ENCODE assay signal across 14 cellular contexts in the genomic region with DNA sequence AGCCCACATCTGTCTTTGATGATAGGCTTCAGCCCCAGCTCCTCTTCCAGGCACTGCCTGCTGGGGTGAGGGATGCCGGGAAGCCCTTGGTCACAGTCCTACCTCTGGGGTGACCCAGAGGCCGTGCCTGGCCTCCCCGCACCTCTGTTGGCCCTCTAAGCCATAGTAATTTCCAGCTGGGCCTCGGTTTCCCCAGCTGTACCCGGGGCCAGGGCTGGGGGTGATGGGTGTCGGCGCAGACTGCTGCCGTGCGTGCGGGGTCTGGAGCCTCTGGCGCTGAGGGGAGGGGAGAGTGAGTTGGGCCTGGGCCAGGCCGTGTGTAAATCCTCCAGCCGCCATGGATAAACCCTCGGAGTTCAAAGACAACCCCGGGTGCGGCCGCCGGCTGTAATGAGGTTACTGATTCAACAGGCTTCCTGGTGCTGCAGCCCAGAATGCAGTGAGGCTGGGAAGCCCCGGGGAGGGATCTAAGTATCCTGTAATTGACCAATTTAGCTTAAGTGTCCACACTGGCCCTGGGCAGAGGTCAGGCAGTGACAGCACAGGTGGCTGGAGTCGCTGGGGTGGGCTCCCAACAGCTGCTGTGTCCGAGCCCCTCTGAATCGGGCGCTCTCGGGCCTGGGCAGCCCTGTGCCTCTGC. TPM values are rescaled to one million over a fixed set of nuclear protein-coding genes. Genes with fewer than 3 reads are reported as not detected.
DNase-seq lines count a peak whose midpoint lies in the region; ATAC-seq, FAIRE-seq and TF ChIP-seq lines count a peak whose summit lies in the region.
"Had no signal": no experiment of that assay in that cellular context is flagged by ENCODE, and none has a peak within 500 bp of the region (broad histone marks: within the 10 kb centered on the region; RNA-seq: fewer than 3 reads in every experiment).

No MANE protein-coding gene starts in this region.

- peaks cover 38% of the 10 kb centered on the region for H3K4me1 Mint-ChIP-seq in stimulated activated effector memory CD8-positive, alpha-beta T cell treated with anti-CD3 and anti-CD28 coated beads, Interleukin-12 subunit alpha, Interleukin-12 subunit beta, amount 100 ng/mL, for 72 hours
- H3K4me1 Mint-ChIP-seq in T-cell: peaks cover 4 to 14% (median 7%) of the 10 kb centered on the region in 3 donors
- H3K4me1 Mint-ChIP-seq: activated CD4-positive, alpha-beta T cell treated with anti-CD3 and anti-CD28 coated beads, Interleukin-2, amount 10 ng/mL, durations not matched to agents 7 days and 5 days had no signal

- in situ Hi-C loops in astrocyte of the spinal cord (cut with HindIII; ENCODE audit: low sequenced_read_pairs): no loop called here

- H3K4me3 ChIP-seq in astrocyte of the spinal cord (ENCODE audit: low read depth, low read length) (no peak overlapping the region), small intestine (ENCODE audit: low read depth in 1 of 2, low read length in 2 of 2) (no peak overlapping the region)

- H3K27me3 ChIP-seq in small intestine (ENCODE audit: control insufficient read depth in 2 of 2, insufficient read depth in 2 of 2, low read length in 2 of 2): no peaks in the 10 kb centered on the region

- no peaks in the 10 kb centered on the region for H3K36me3 Mint-ChIP-seq in stimulated activated effector memory CD8-positive, alpha-beta T cell treated with anti-CD3 and anti-CD28 coated beads, Interleukin-12 subunit alpha, Interleukin-12 subunit beta, amount 100 ng/mL, for 72 hours
- H3K36me3 Mint-ChIP-seq in T-cell: no peaks in the 10 kb centered on the region
- H3K36me3 Mint-ChIP-seq: immature natural killer cell; naive thymus-derived CD8-positive, alpha-beta T cell had no signal

- FAIRE-seq in small intestine (lab: Jason Lieb, UNC): no peak

- peaks cover 26 to 31% of the 10 kb centered on the region in 2 donors for H3K4me1 ChIP-seq in small intestine (ENCODE audit: control insufficient read depth in 2 of 2, insufficient read depth in 1 of 2, low read depth in 1 of 2, low read length in 1 of 2)

- H3K4me3 Mint-ChIP-seq in stimulated activated effector memory CD8-positive, alpha-beta T cell treated with anti-CD3 and anti-CD28 coated beads, Interleukin-12 subunit alpha, Interleukin-12 subunit beta, amount 100 ng/mL, for 72 hours: no peak overlapping the region
- no peak overlapping the region for H3K4me3 Mint-ChIP-seq in T-cell
- H3K4me3 Mint-ChIP-seq: activated CD4-positive, alpha-beta T cell treated with anti-CD3 and anti-CD28 coated beads, Interleukin-2, amount 10 ng/mL, durations not matched to agents 7 days and 5 days; immature natural killer cell; naive thymus-derived CD8-positive, alpha-beta T cell; T-helper 1 cell treated with Interleukin-12 subunit alpha and Interleukin-12 subunit beta and Interleukin-4 antibody, amounts not matched to agents 30 μg/mL and 1 μg/mL, for 36 hours had no signal

- H3K27me3 Mint-ChIP-seq in T-cell: no peaks in the 10 kb centered on the region
- H3K27me3 Mint-ChIP-seq: naive thymus-derived CD8-positive, alpha-beta T cell had no signal

- H3K27ac ChIP-seq in small intestine (ENCODE audit: low read depth in 1 of 2, low read length in 1 of 2): peak overlapping the region; percentile 89 to 96

- no peak overlapping the region for H3K27ac Mint-ChIP-seq in stimulated activated effector memory CD8-positive, alpha-beta T cell treated with anti-CD3 and anti-CD28 coated beads, Interleukin-12 subunit alpha, Interleukin-12 subunit beta, amount 100 ng/mL, for 72 hours
- no peak overlapping the region for H3K27ac Mint-ChIP-seq in T-cell
- H3K27ac Mint-ChIP-seq: activated CD4-positive, alpha-beta T cell treated with anti-CD3 and anti-CD28 coated beads, Interleukin-2, amount 10 ng/mL, durations not matched to agents 7 days and 5 days; naive thymus-derived CD8-positive, alpha-beta T cell; T-helper 1 cell treated with Interleukin-12 subunit alpha and Interleukin-12 subunit beta and Interleukin-4 antibody, amounts not matched to agents 30 μg/mL and 1 μg/mL, for 36 hours had no signal

- no peaks in the 10 kb centered on the region for H3K36me3 ChIP-seq in small intestine (ENCODE audit: control insufficient read depth in 2 of 2, insufficient read depth in 2 of 2, low read length in 2 of 2)

- DNase-seq in NCI-H69 (lab: John Stamatoyannopoulos, UW) (peak; percentile 24), astrocyte of the spinal cord (ENCODE audit: low read depth, low spot score) (peak; percentile 31), kidney tubule cell (ENCODE audit: low spot score) (peak; percentile 67), small intestine (peak; percentile 90), iPS-NIHi11 (ENCODE audit: low spot score) (no peak), T-cell (no peak)
- no peak for DNase-seq in stimulated activated effector memory CD8-positive, alpha-beta T cell treated with anti-CD3 and anti-CD28 coated beads, Interleukin-12 subunit alpha, Interleukin-12 subunit beta, amount 100 ng/mL, for 72 hours (ENCODE audit: low spot score in 2 of 2)
- no peak for DNase-seq in activated effector memory CD4-positive, alpha-beta T cell treated with Interleukin-2 at 50 U/mL for 16 hours
- DNase-seq: activated CD4-positive, alpha-beta T cell treated with anti-CD3 and anti-CD28 coated beads, Interleukin-2, amount 10 ng/mL, durations not matched to agents 7 days and 5 days; activated gamma-delta T cell; immature natural killer cell; naive thymus-derived CD8-positive, alpha-beta T cell; NCI-H2107 had no signal

- H3K9me3 Mint-ChIP-seq in stimulated activated effector memory CD8-positive, alpha-beta T cell treated with anti-CD3 and anti-CD28 coated beads, Interleukin-12 subunit alpha, Interleukin-12 subunit beta, amount 100 ng/mL, for 72 hours: no peaks in the 10 kb centered on the region
- H3K9me3 Mint-ChIP-seq in T-cell: no peaks in the 10 kb centered on the region
- H3K9me3 Mint-ChIP-seq: activated CD4-positive, alpha-beta T cell treated with anti-CD3 and anti-CD28 coated beads, Interleukin-2, amount 10 ng/mL, durations not matched to agents 7 days and 5 days; immature natural killer cell; naive thymus-derived CD8-positive, alpha-beta T cell; T-helper 1 cell treated with Interleukin-12 subunit alpha and Interleukin-12 subunit beta and Interleukin-4 antibody, amounts not matched to agents 30 μg/mL and 1 μg/mL, for 36 hours had no signal

- POLR2A ChIA-PET in T-cell (lab: Charles Lee): no interaction called here

- no peak for ATAC-seq in stimulated activated effector memory CD8-positive, alpha-beta T cell treated with anti-CD3 and anti-CD28 coated beads, Interleukin-12 subunit alpha, Interleukin-12 subunit beta, amount 100 ng/mL, for 72 hours
- no peak for ATAC-seq in T-cell (replicated peaks in 1 of 4)
- ATAC-seq: naive thymus-derived CD8-positive, alpha-beta T cell had no signal

- CTCF ChIA-PET in T-cell (lab: Charles Lee): no interaction called here

- no peaks in the 10 kb centered on the region for H3K9me3 ChIP-seq in small intestine (ENCODE audit: control insufficient read depth, low read depth)

- 11 to 34% (median 33%) methylated on average over 24 of the region's 24 CpGs for WGBS in small intestine, 3 donors

- no peak for TF ChIP-seq CTCF in astrocyte of the spinal cord (IDR thresholded peaks at IDR 0.05; ENCODE audit: low read depth, low read length)

RNA-seq across cellular contexts. Expression of a gene that starts 7.1 kb away (rescaled TPM):
- polyA plus RNA-seq in small intestine: 10 to 100 TPM; 30.8 to 48.3 (median 34.7) TPM
- 10 to 100 TPM in 4 of 5 donors, 1 to 10 TPM in 1; 5.6 to 17.7 (median 14.5) TPM for total RNA-seq in T-cell

Comparison
In these comparisons a context has a peak if more than half of its experiments do, and no peak if none do; other contexts are left out.
1. DNase-seq: peak in NCI-H69 (single experiment), astrocyte of the spinal cord (single experiment), kidney tubule cell (single experiment) and small intestine (single experiment); none in stimulated activated effector memory CD8-positive, alpha-beta T cell treated with anti-CD3 and anti-CD28 coated beads, Interleukin-12 subunit alpha, Interleukin-12 subunit beta, amount 100 ng/mL, for 72 hours (0 of 2), iPS-NIHi11 (single experiment), T-cell (0 of 34) and activated effector memory CD4-positive, alpha-beta T cell treated with Interleukin-2 at 50 U/mL for 16 hours (single experiment).